ENCODE assay signal across 23 cellular contexts in genomic region chr5:159319363-159319762, GRCh38. TPM values are rescaled to one million over a fixed set of nuclear protein-coding genes. Genes with fewer than 3 reads are reported as not detected.
"Had no signal": no experiment of that assay in that cellular context is flagged by ENCODE, and none has a peak within 500 bp of the region (broad histone marks: within the 10 kb centered on the region; RNA-seq: fewer than 3 reads in every experiment).

No MANE protein-coding gene starts in this region.

- DNase-seq: dermis blood vessel endothelial cell; esophagus squamous epithelium; foreskin fibroblast; immature natural killer cell; left ventricle myocardium inferior; lower lobe of right lung; mesenchymal stem cell; midbrain; naive thymus-derived CD8-positive, alpha-beta T cell; small intestine; stimulated activated CD4-positive, alpha-beta T cell treated with anti-CD3 and anti-CD28 coated beads, Interleukin-12 subunit alpha, Interleukin-12 subunit beta, amount 100 ng/mL, for 4 hours; stimulated activated naive CD4-positive, alpha-beta T cell; stomach; trophoblast cell had no signal

- H3K36me3 Mint-ChIP-seq: immature natural killer cell; naive thymus-derived CD8-positive, alpha-beta T cell had no signal

- H3K27ac Mint-ChIP-seq: immature natural killer cell; naive thymus-derived CD8-positive, alpha-beta T cell had no signal

- FAIRE-seq: colon, keratinocyte, small intestine had no signal

- H3K4me1 ChIP-seq: esophagus squamous epithelium, gastroesophageal sphincter, left ventricle myocardium inferior, lower lobe of right lung, right atrium auricular region, stomach had no signal

- ATAC-seq: gastroesophageal sphincter; lower lobe of right lung; naive thymus-derived CD8-positive, alpha-beta T cell had no signal

- H3K36me3 ChIP-seq: esophagus squamous epithelium, gastroesophageal sphincter, left ventricle myocardium inferior, lower lobe of right lung, right atrium auricular region, stomach had no signal

- H3K27ac ChIP-seq: esophagus squamous epithelium, gastroesophageal sphincter, left ventricle myocardium inferior, lower lobe of right lung, right atrium auricular region, stomach had no signal

- H3K4me3 ChIP-seq: esophagus squamous epithelium, gastroesophageal sphincter, left ventricle myocardium inferior, lower lobe of right lung, right atrium auricular region, stomach had no signal

- H3K9me3 Mint-ChIP-seq: immature natural killer cell; naive thymus-derived CD8-positive, alpha-beta T cell had no signal

- H3K27me3 ChIP-seq: right atrium auricular region, stomach had no signal

- H3K9me3 ChIP-seq: esophagus squamous epithelium, gastroesophageal sphincter, left ventricle myocardium inferior, lower lobe of right lung, right atrium auricular region, stomach had no signal

- H3K4me3 Mint-ChIP-seq: immature natural killer cell; naive thymus-derived CD8-positive, alpha-beta T cell had no signal

- H3K4me1 Mint-ChIP-seq: immature natural killer cell; naive thymus-derived CD8-positive, alpha-beta T cell had no signal

RNA-seq across cellular contexts. Expression of gene IL12B, which starts 10.9 kb away (rescaled TPM):
- total RNA-seq: dermis blood vessel endothelial cell; epithelial cell of proximal tubule; esophagus squamous epithelium; gastroesophageal sphincter; left ventricle myocardium inferior; lower lobe of right lung; naive thymus-derived CD8-positive, alpha-beta T cell; osteocyte; posterior vena cava; right atrium auricular region; stomach; urinary bladder had no signal
- polyA plus RNA-seq: immature natural killer cell; keratinocyte; naive thymus-derived CD8-positive, alpha-beta T cell; neural cell; small intestine; urinary bladder had no signal
